ENCODE assay signal across 1 cellular context in the genomic region with DNA sequence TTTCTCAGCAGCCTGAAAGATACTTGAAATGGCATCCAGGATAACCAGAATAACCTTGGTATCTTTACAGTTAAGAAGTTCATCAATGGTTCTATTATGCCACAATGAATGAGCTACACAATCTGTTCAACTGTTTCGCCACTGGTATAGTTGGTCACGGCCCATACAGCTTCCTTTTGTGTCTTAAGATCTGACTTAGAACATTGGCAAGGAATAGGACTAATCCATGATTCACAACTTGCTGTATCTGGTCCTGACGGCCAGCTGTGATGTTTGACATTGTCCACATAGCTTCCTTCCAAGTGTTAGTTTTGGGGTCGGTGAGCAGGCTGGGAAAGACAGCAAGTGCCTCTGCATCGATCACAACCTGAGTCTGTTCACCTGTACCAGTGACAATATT.
TF ChIP-seq lines count a peak whose summit lies in the region.

No MANE protein-coding gene starts in this region.

TF ChIP-seq in SK-N-SH, 30 proteins besides CTCF, POLR2A, EP300 and RAD21 (continued from another document):
- TF ChIP-seq, protein P1, sequence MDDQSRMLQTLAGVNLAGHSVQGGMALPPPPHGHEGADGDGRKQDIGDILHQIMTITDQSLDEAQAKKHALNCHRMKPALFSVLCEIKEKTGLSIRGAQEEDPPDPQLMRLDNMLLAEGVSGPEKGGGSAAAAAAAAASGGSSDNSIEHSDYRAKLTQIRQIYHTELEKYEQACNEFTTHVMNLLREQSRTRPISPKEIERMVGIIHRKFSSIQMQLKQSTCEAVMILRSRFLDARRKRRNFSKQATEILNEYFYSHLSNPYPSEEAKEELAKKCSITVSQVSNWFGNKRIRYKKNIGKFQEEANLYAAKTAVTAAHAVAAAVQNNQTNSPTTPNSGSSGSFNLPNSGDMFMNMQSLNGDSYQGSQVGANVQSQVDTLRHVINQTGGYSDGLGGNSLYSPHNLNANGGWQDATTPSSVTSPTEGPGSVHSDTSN (IDR thresholded peaks at IDR 0.05): no peak
- TF ChIP-seq, protein P2, sequence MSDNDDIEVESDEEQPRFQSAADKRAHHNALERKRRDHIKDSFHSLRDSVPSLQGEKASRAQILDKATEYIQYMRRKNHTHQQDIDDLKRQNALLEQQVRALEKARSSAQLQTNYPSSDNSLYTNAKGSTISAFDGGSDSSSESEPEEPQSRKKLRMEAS (IDR thresholded peaks at IDR 0.05; ENCODE audit: low read depth): no peak
- TF ChIP-seq FOXM1 (IDR thresholded peaks at IDR 0.05; ENCODE audit: low read depth) (no peak), SMC3 (IDR thresholded peaks at IDR 0.05; ENCODE audit: low read depth, low read length) (no peak)
- TF ChIP-seq, protein P3, sequence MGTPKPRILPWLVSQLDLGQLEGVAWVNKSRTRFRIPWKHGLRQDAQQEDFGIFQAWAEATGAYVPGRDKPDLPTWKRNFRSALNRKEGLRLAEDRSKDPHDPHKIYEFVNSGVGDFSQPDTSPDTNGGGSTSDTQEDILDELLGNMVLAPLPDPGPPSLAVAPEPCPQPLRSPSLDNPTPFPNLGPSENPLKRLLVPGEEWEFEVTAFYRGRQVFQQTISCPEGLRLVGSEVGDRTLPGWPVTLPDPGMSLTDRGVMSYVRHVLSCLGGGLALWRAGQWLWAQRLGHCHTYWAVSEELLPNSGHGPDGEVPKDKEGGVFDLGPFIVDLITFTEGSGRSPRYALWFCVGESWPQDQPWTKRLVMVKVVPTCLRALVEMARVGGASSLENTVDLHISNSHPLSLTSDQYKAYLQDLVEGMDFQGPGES (IDR thresholded peaks at IDR 0.05; ENCODE audit: low read depth, low read length): no peak
TF ChIP-seq in SK-N-SH: peak in this region for 0.
